ENCODE assay signal across 18 cellular contexts in the genomic region with DNA sequence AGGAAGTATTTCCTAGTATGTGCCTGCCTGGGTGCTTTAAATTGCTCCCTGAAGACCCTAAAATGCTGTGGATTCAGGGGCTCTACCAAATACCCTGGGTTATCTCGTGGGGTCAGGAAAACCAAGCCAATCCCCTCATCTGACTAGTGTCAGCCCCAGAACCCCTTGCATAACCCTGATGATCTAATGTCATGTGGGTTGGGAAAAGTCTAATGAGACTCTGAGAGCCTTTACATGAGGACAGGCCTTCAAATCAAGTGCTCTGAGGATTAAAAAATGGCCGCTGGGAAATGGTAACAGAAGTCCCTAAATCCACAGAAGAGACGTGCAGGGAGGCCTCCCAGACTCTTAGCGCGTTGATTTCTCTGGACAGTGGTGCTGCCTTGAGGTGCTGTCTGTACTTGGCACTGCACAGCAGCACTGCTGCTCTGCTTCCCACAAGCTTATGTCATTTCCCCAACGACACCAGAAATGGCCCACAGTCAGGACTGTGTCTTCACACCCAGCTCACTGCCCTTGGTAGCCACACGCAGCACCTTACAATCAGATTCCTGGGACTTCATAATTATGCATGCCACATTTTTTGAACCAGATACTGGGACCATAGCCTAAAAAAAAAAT. TPM values are rescaled to one million over a fixed set of nuclear protein-coding genes. Genes with fewer than 3 reads are reported as not detected.
A peak's percentile ranks its signal among the peaks of the same experiment; 100 is the strongest.
DNase-seq lines count a peak whose midpoint lies in the region; ATAC-seq and TF ChIP-seq lines count a peak whose summit lies in the region.
"Had no signal": no experiment of that assay in that cellular context is flagged by ENCODE, and none has a peak within 500 bp of the region (broad histone marks: within the 10 kb centered on the region; RNA-seq: fewer than 3 reads in every experiment).

No MANE protein-coding gene starts in this region.

- no peaks in the 10 kb centered on the region for H3K27me3 Mint-ChIP-seq in activated T-helper 17 cell treated with anti-CD3 and anti-CD28 coated beads, Interleukin-2, amount 50 U/mL, for 72 hours
- no peaks in the 10 kb centered on the region for H3K27me3 Mint-ChIP-seq in endodermal cell (ENCODE audit: insufficient read depth)
- H3K27me3 Mint-ChIP-seq: T-cell had no signal

- no peaks in the 10 kb centered on the region for H3K79me2 ChIP-seq in trophoblast cell (ENCODE audit: control insufficient read depth, insufficient read depth, low read length, poor library complexity)

- no peaks in the 10 kb centered on the region for H3K9me3 Mint-ChIP-seq in activated T-helper 17 cell treated with anti-CD3 and anti-CD28 coated beads, Interleukin-2, amount 50 U/mL, for 72 hours
- H3K9me3 Mint-ChIP-seq in endodermal cell: no peaks in the 10 kb centered on the region
- H3K9me3 Mint-ChIP-seq: T-cell had no signal

- peaks cover 4 to 5% of the 10 kb centered on the region in 2 experiments for H3K4me1 ChIP-seq in trophoblast cell (ENCODE audit: control insufficient read depth in 1 of 2, insufficient read depth in 2 of 2, low read length in 2 of 2)
- no peaks in the 10 kb centered on the region for H3K4me1 ChIP-seq in endodermal cell (ENCODE audit: control insufficient read depth, insufficient read depth, low read length)
- H3K4me1 ChIP-seq: prostate gland had no signal

- peak overlapping the region; percentile 11 for H3K23ac ChIP-seq in trophoblast cell (ENCODE audit: low read length)

- H3K36me3 ChIP-seq in trophoblast cell (ENCODE audit: control insufficient read depth in 1 of 2, insufficient read depth in 2 of 2, low read length in 2 of 2) (no peaks in the 10 kb centered on the region), endodermal cell (ENCODE audit: control insufficient read depth, insufficient read depth, low read length) (no peaks in the 10 kb centered on the region)
- H3K36me3 ChIP-seq: adrenal gland, prostate gland, WERI-Rb-1 had no signal

- H2AK5ac ChIP-seq in trophoblast cell (ENCODE audit: low read length): no peak overlapping the region

- H2AFZ ChIP-seq in trophoblast cell (ENCODE audit: insufficient read depth, low read length, poor library complexity): no peak overlapping the region

- H3K36me3 Mint-ChIP-seq in activated T-helper 17 cell treated with anti-CD3 and anti-CD28 coated beads, Interleukin-2, amount 50 U/mL, for 72 hours (ENCODE audit: low read depth): peaks cover 51% of the 10 kb centered on the region
- H3K36me3 Mint-ChIP-seq in endodermal cell (ENCODE audit: low read depth): no peaks in the 10 kb centered on the region

- H4K8ac ChIP-seq in trophoblast cell (ENCODE audit: low read depth, low read length): no peak overlapping the region

- H3K27ac ChIP-seq in trophoblast cell (ENCODE audit: low read depth, low read length) (no peak overlapping the region), endodermal cell (ENCODE audit: low read depth, low read length) (no peak overlapping the region)
- H3K27ac ChIP-seq: adrenal gland, prostate gland, WERI-Rb-1 had no signal

- H3K9ac ChIP-seq in trophoblast cell (ENCODE audit: low read length) (no peak overlapping the region), endodermal cell (ENCODE audit: extremely low read depth, low read length, poor library complexity, severe bottlenecking) (no peak overlapping the region)

- H3K27ac Mint-ChIP-seq in activated T-helper 17 cell treated with anti-CD3 and anti-CD28 coated beads, Interleukin-2, amount 50 U/mL, for 72 hours: peak overlapping the region; percentile 29
- H3K27ac Mint-ChIP-seq in endodermal cell: no peak overlapping the region

- no peak overlapping the region for H2BK120ac ChIP-seq in trophoblast cell (ENCODE audit: insufficient read depth, low read length, poor library complexity)

- H4K12ac ChIP-seq in trophoblast cell (ENCODE audit: low read depth, low read length): no peak overlapping the region

- H3K27me3 ChIP-seq in trophoblast cell (ENCODE audit: insufficient read depth, low read length) (no peaks in the 10 kb centered on the region), endodermal cell (ENCODE audit: control insufficient read depth, insufficient read depth, low read length, poor library complexity, severe bottlenecking) (no peaks in the 10 kb centered on the region)
- H3K27me3 ChIP-seq: adrenal gland had no signal

- no peak overlapping the region for H2BK12ac ChIP-seq in trophoblast cell (ENCODE audit: low read length)

- ATAC-seq in activated T-helper 17 cell treated with anti-CD3 and anti-CD28 coated beads, Interleukin-2, amount 50 U/mL, for 72 hours (replicated peaks): no peak
- no peak for ATAC-seq in HG03571 (IDR thresholded peaks at IDR 0.05; ENCODE audit: unreplicated experiment)
- ATAC-seq: T-cell had no signal

- H3K9me3 ChIP-seq in trophoblast cell (ENCODE audit: insufficient read depth, low read depth, low read length): no peaks in the 10 kb centered on the region
- no peaks in the 10 kb centered on the region for H3K9me3 ChIP-seq in endodermal cell (ENCODE audit: control insufficient read depth, low read length)
- H3K9me3 ChIP-seq: adrenal gland, prostate gland had no signal

- H3K4me3 ChIP-seq in trophoblast cell (ENCODE audit: low read depth, low read length) (no peak overlapping the region), endodermal cell (ENCODE audit: low read length) (no peak overlapping the region)
- H3K4me3 ChIP-seq: adrenal gland, prostate gland had no signal

- H4K91ac ChIP-seq in trophoblast cell (ENCODE audit: low read depth, low read length): no peak overlapping the region

- no peaks in the 10 kb centered on the region for H3K79me1 ChIP-seq in trophoblast cell (ENCODE audit: low read length)

- DNase-seq in CD1c-positive myeloid dendritic cell (ENCODE audit: extremely low spot score) (peak; percentile 35), hippocampal formation (lab: John Stamatoyannopoulos, UW) (peak; percentile 36 to 47), trophoblast cell (no peak), NCI-H2029 (lab: John Stamatoyannopoulos, UW) (no peak), endodermal cell (no peak), NCI-H524 treated with DMSO at 0.1 percent for 48 hours (lab: John Stamatoyannopoulos, UW) (no peak)
- DNase-seq: activated CD4-positive, alpha-beta T cell treated with anti-CD3 and anti-CD28 coated beads, Interleukin-2, amount 50 U/mL, for 48 hours; adrenal gland; COR-L47; HCEC 1CT; NCI-H187; NCI-H446; T-cell; WERI-Rb-1 had no signal

- no peak overlapping the region for H2BK5ac ChIP-seq in trophoblast cell (ENCODE audit: low read depth, low read length, poor library complexity)

- H3K4me1 Mint-ChIP-seq in activated T-helper 17 cell treated with anti-CD3 and anti-CD28 coated beads, Interleukin-2, amount 50 U/mL, for 72 hours: peaks cover 39% of the 10 kb centered on the region
- H3K4me1 Mint-ChIP-seq in endodermal cell: peaks cover 5% of the 10 kb centered on the region

- no peak overlapping the region for H3K4me3 Mint-ChIP-seq in activated T-helper 17 cell treated with anti-CD3 and anti-CD28 coated beads, Interleukin-2, amount 50 U/mL, for 72 hours
- H3K4me3 Mint-ChIP-seq in endodermal cell: no peak overlapping the region

- H3K4me2 ChIP-seq in trophoblast cell (ENCODE audit: low read length): no peak overlapping the region

- H3K4ac ChIP-seq in trophoblast cell (ENCODE audit: low read depth, low read length): no peak overlapping the region

- no peak overlapping the region for H3K18ac ChIP-seq in trophoblast cell (ENCODE audit: low read length)

- no peak overlapping the region for H3K14ac ChIP-seq in trophoblast cell (ENCODE audit: low read length)

- TF ChIP-seq CTCF in endodermal cell (conservative IDR thresholded peaks at IDR 0.05): no peak

- WGBS in trophoblast cell (ENCODE audit: extremely low coverage, insufficient coverage, insufficient read length): no CpG with 5 or more reads among the region's 7 CpGs
- WGBS in endodermal cell (ENCODE audit: insufficient coverage in 1 of 2, insufficient read length in 1 of 2), 2 experiments: 92 to 93% methylated on average over 7 of the region's 7 CpGs

RNA-seq across cellular contexts. Expression of gene EIF4E3, which starts 16.6 kb away (rescaled TPM):
- 10 to 100 TPM; 25.3 to 27.4 TPM for total RNA-seq in activated T-helper 17 cell treated with anti-CD3 and anti-CD28 coated beads, Interleukin-2, amount 50 U/mL, for 72 hours
- 1.5 and 1.9 TPM in 2 replicates for polyA plus RNA-seq in trophoblast cell (2013)
- 1 to 10 TPM; 1.9 to 5.5 TPM for total RNA-seq in endodermal cell
- 7.9 TPM for polyA plus RNA-seq in endodermal cell (2013, experiment 1 of 2)
- polyA plus RNA-seq in endodermal cell (2013, experiment 2 of 2): 7.7 TPM

RNA-seq across cellular contexts. Expression of gene GPR27, which starts 45.1 kb away (rescaled TPM):
- total RNA-seq in activated T-helper 17 cell treated with anti-CD3 and anti-CD28 coated beads, Interleukin-2, amount 50 U/mL, for 72 hours: 1 to 10 TPM in 1 of 2 donors, under 1 TPM in 1; 0.32 to 2.5 TPM
- polyA plus RNA-seq in trophoblast cell (2013): 0.41 and 0.43 TPM in 2 replicates
- 1 to 10 TPM; 7.4 to 7.9 TPM for total RNA-seq in endodermal cell
- 10.0 TPM for polyA plus RNA-seq in endodermal cell (2013, experiment 1 of 2)
- polyA plus RNA-seq in endodermal cell (2013, experiment 2 of 2): 8.9 TPM
- total RNA-seq: myocyte had no signal

Comparison
In these comparisons a context has a peak if more than half of its experiments do, and no peak if none do; other contexts are left out.
1. DNase-seq: peak in CD1c-positive myeloid dendritic cell (single experiment) and hippocampal formation (2 of 2); none in trophoblast cell (0 of 2), NCI-H2029 (single experiment), endodermal cell (single experiment) and NCI-H524 treated with DMSO at 0.1 percent for 48 hours (single experiment).
2. RNA of gene EIF4E3, which starts 16.6 kb away (total RNA-seq): 25.3 to 27.4 TPM in activated T-helper 17 cell treated with anti-CD3 and anti-CD28 coated beads, Interleukin-2, amount 50 U/mL, for 72 hours; 1.9 to 5.5 TPM in endodermal cell; every median in the first group is over 4 times any median in the second.